9 cellular contexts compared by ENCODE assay signal in the genomic region with DNA sequence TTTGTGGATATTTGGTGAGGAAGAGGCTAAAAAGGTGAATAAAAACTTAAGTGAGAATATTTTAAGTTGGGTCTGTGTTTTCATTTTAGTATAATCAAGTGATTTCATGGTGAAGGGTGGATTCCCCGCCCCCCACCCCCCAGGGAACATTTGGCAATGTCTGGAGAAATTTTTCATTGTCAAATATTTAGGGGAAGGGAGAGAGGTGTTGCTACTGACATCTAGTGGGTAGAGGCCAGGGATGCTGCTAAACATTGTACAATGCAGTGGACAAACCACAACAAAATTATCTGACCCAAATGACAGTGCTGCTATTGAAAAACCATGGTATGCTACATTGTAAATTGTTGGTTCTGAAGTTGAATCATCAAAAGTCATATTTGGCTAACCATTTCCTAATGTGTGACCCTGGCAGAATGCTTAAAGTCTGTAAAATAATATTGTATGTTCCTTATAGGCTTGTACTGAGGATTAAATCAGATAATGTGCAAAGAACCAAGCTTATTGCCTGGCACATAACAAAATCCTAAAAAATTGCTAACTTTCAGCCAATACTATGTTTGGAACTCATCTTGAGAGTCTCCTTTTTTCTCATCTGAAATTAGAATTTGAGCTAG. TPM values are rescaled to one million over a fixed set of nuclear protein-coding genes. Genes with fewer than 3 reads are reported as not detected.
DNase-seq lines count a peak whose midpoint lies in the region; ATAC-seq, FAIRE-seq and TF ChIP-seq lines count a peak whose summit lies in the region.
"Had no signal": no experiment of that assay in that cellular context is flagged by ENCODE, and none has a peak within 500 bp of the region (broad histone marks: within the 10 kb centered on the region; RNA-seq: fewer than 3 reads in every experiment).

No MANE protein-coding gene starts in this region.

- no peak for FAIRE-seq in kidney (lab: Jason Lieb, UNC)

- H3K27ac Mint-ChIP-seq in T-helper 1 cell treated with Interleukin-12 subunit alpha and Interleukin-12 subunit beta and Interleukin-4 antibody, amounts not matched to agents 30 μg/mL and 1 μg/mL, for 36 hours, result peak overlapping the region; percentile 26
- H3K27ac Mint-ChIP-seq: dendritic cell treated with granulocyte-macrophage colony-stimulating factor and Interleukin-4, amounts not matched to agents 40 ng/mL and 50 ng/mL, for 4 days had no signal

- H3K9me3 ChIP-seq in BLaER1 (no peaks in the 10 kb centered on the region), kidney (ENCODE audit: control insufficient read depth in 1 of 2, low read length in 2 of 2) (no peaks in the 10 kb centered on the region), tibial nerve (no peaks in the 10 kb centered on the region)

- no peak for TF ChIP-seq POLR2A in tibial nerve (IDR thresholded peaks at IDR 0.05)

- peaks cover 28% of the 10 kb centered on the region for H3K4me1 Mint-ChIP-seq in T-helper 1 cell treated with Interleukin-12 subunit alpha and Interleukin-12 subunit beta and Interleukin-4 antibody, amounts not matched to agents 30 μg/mL and 1 μg/mL, for 36 hours (ENCODE audit: low read depth)

- H3K9ac ChIP-seq in BLaER1 (no peak overlapping the region), kidney (ENCODE audit: low read length in 2 of 2) (no peak overlapping the region)

- no peak overlapping the region for H3K4me3 ChIP-seq in BLaER1
- H3K4me3 ChIP-seq in kidney (ENCODE audit: low read length in 2 of 2), result no peak overlapping the region
- H3K4me3 ChIP-seq in tibial nerve, result no peak overlapping the region

- no peak overlapping the region for H3K27ac ChIP-seq in BLaER1
- H3K27ac ChIP-seq in kidney (ENCODE audit: low read depth in 2 of 2, low read length in 2 of 2), result no peak overlapping the region
- no peak overlapping the region for H3K27ac ChIP-seq in tibial nerve

- peaks cover 26% of the 10 kb centered on the region for H3K4me1 ChIP-seq in BLaER1
- H3K4me1 ChIP-seq in kidney (ENCODE audit: control insufficient read depth in 1 of 2, insufficient read depth in 1 of 2, low read depth in 1 of 2, low read length in 2 of 2), result no peaks in the 10 kb centered on the region
- peaks cover 0 to 55% (median 15%) of the 10 kb centered on the region in 4 donors for H3K4me1 ChIP-seq in tibial nerve

- TF ChIP-seq EP300 in tibial nerve (IDR thresholded peaks at IDR 0.05), result no peak

- peaks cover 93% of the 10 kb centered on the region for H4K20me1 ChIP-seq in BLaER1

- WGBS in tibial nerve, 2 donors, result 45 to 59% methylated on average over 1 of the region's 1 CpG

- H3K4me2 ChIP-seq in BLaER1, result peak overlapping the region; percentile 26; the same call in 1 of the 2 replicates

- H3K36me3 Mint-ChIP-seq in T-helper 1 cell treated with Interleukin-12 subunit alpha and Interleukin-12 subunit beta and Interleukin-4 antibody, amounts not matched to agents 30 μg/mL and 1 μg/mL, for 36 hours (ENCODE audit: low read depth), result peaks cover 28% of the 10 kb centered on the region

- no peak for ATAC-seq in GM21515 (IDR thresholded peaks at IDR 0.05; ENCODE audit: unreplicated experiment)

- intact Hi-C loops in kidney (cut with DNase I), result no loop called here

- H3K36me3 ChIP-seq in BLaER1 (peaks cover 82% of the 10 kb centered on the region), kidney (ENCODE audit: control insufficient read depth in 1 of 2, insufficient read depth in 2 of 2, low read length in 2 of 2) (peaks cover 13 to 15% of the 10 kb centered on the region in 2 donors), tibial nerve (peaks cover 0 to 48% (median 2%) of the 10 kb centered on the region in 3 donors)

- H3K27me3 ChIP-seq in BLaER1 (no peaks in the 10 kb centered on the region), tibial nerve (no peaks in the 10 kb centered on the region)

- no peak overlapping the region for H3K4me3 Mint-ChIP-seq in T-helper 1 cell treated with Interleukin-12 subunit alpha and Interleukin-12 subunit beta and Interleukin-4 antibody, amounts not matched to agents 30 μg/mL and 1 μg/mL, for 36 hours
- H3K4me3 Mint-ChIP-seq: dendritic cell treated with granulocyte-macrophage colony-stimulating factor and Interleukin-4, amounts not matched to agents 40 ng/mL and 50 ng/mL, for 4 days had no signal

- DNase-seq in H4 (ENCODE audit: low spot score), result peak; percentile 40
- DNase-seq in kidney, result no peak
- no peak for DNase-seq in iPS-NIHi7 (ENCODE audit: extremely low spot score)
- no peak for DNase-seq in tibial nerve (ENCODE audit: low spot score in 2 of 2)
- DNase-seq in medulla oblongata (ENCODE audit: extremely low spot score), result no peak

- TF ChIP-seq CTCF in kidney (IDR thresholded peaks at IDR 0.05; ENCODE audit: borderline replicate concordance, extremely low read depth, insufficient read depth) (peak; percentile 19), tibial nerve (IDR thresholded peaks at IDR 0.05) (peak in 1 of 5 experiments; percentile 28)

- H3K27me3 Mint-ChIP-seq in T-helper 1 cell treated with Interleukin-12 subunit alpha and Interleukin-12 subunit beta and Interleukin-4 antibody, amounts not matched to agents 30 μg/mL and 1 μg/mL, for 36 hours (ENCODE audit: low read depth), result no peaks in the 10 kb centered on the region
- H3K27me3 Mint-ChIP-seq: dendritic cell treated with granulocyte-macrophage colony-stimulating factor and Interleukin-4, amounts not matched to agents 40 ng/mL and 50 ng/mL, for 4 days had no signal

- no peaks in the 10 kb centered on the region for H3K9me3 Mint-ChIP-seq in T-helper 1 cell treated with Interleukin-12 subunit alpha and Interleukin-12 subunit beta and Interleukin-4 antibody, amounts not matched to agents 30 μg/mL and 1 μg/mL, for 36 hours
- H3K9me3 Mint-ChIP-seq: dendritic cell treated with granulocyte-macrophage colony-stimulating factor and Interleukin-4, amounts not matched to agents 40 ng/mL and 50 ng/mL, for 4 days had no signal

RNA-seq across cellular contexts. Expression of a gene that starts 5.6 kb away (rescaled TPM):
- 28.5 and 41.4 TPM in 2 replicates for total RNA-seq in H4 (2014; rRNA removed; shearing (Covaris generic))
- 46.1 TPM for total RNA-seq in kidney
- 18.2 TPM for polyA plus RNA-seq in kidney (ENCODE audit: insufficient read depth, low read depth, low replicate concordance)
- total RNA-seq in tibial nerve, result 10 to 100 TPM; 40.2 to 50.0 (median 45.8) TPM

RNA-seq across cellular contexts. Expression of a gene that starts 22.8 kb away (rescaled TPM):
- total RNA-seq in H4 (2014; rRNA removed; shearing (Covaris generic)), result 107 and 129 TPM in 2 replicates
- total RNA-seq in kidney (78.0 TPM), tibial nerve (100 to 1,000 TPM in 1 of 4 donors, 10 to 100 TPM in 3; 72.8 to 118 (median 84.8) TPM)
- polyA plus RNA-seq in kidney (ENCODE audit: insufficient read depth, low read depth, low replicate concordance), result 87.3 TPM

RNA-seq across cellular contexts. Expression of a gene that starts 53.5 kb away (rescaled TPM):
- 7.6 and 9.9 TPM in 2 replicates for total RNA-seq in H4 (2014; rRNA removed; shearing (Covaris generic))
- 19.2 TPM for total RNA-seq in kidney
- 8.4 TPM for polyA plus RNA-seq in kidney (ENCODE audit: insufficient read depth, low read depth, low replicate concordance)
- total RNA-seq in tibial nerve, result 10 to 100 TPM in 1 of 4 donors, 1 to 10 TPM in 3; 5.7 to 11.0 (median 7.9) TPM
